ENCODE assay signal across 25 cellular contexts in the genomic region with DNA sequence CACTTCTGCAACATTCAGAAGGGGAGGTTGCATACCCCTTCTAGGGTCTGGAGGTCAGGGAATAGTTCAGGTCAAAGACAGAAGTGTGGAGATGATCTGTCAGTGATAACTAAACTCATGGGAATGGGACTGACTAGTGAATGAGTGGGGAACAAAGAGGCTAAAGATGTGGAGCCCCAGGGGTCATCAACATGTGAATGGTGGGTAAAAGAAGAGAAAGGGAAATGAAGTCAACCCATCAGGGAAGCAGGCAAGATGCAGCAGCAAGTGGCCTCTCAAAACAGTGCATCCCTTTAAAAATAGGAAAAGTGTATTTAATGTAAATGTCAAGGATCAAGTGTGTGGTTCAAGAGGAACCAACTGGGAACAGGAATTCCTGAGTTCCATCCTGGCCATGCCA.
"Had no signal": no experiment of that assay in that cellular context is flagged by ENCODE, and none has a peak within 500 bp of the region (broad histone marks: within the 10 kb centered on the region; RNA-seq: fewer than 3 reads in every experiment).

No MANE protein-coding gene starts in this region.

- H3K4me3 Mint-ChIP-seq: activated CD8-positive, alpha-beta T cell treated with anti-CD3 and anti-CD28 coated beads for 36 hours; activated naive CD4-positive, alpha-beta T cell treated with anti-CD3 and anti-CD28 coated beads, Interleukin-2, amount 10 ng/mL, durations not matched to agents 7 days and 5 days; activated naive CD8-positive, alpha-beta T cell treated with anti-CD3 and anti-CD28 coated beads for 36 hours; activated T-cell treated with anti-CD3 and anti-CD28 coated beads, Interleukin-2, amount 50 U/mL, for 72 hours; T-cell had no signal

- H3K4me3 ChIP-seq: cardiac muscle cell, MG63, PC-9, SK-N-MC had no signal

- H3K9me3 Mint-ChIP-seq: activated CD8-positive, alpha-beta T cell treated with anti-CD3 and anti-CD28 coated beads for 36 hours; activated naive CD4-positive, alpha-beta T cell treated with anti-CD3 and anti-CD28 coated beads, Interleukin-2, amount 10 ng/mL, durations not matched to agents 7 days and 5 days; activated naive CD8-positive, alpha-beta T cell treated with anti-CD3 and anti-CD28 coated beads for 36 hours; activated T-helper 2 cell treated with anti-CD3 and anti-CD28 coated beads, Interferon-gamma antibody, Interleukin-2, Interleukin-4, amounts not matched to agents 10 μg/mL and 5 μg/mL and 100 μg/mL, durations not matched to agents 14 hours and 24 hours and 36 hours had no signal

- H3K36me3 ChIP-seq: brain microvascular endothelial cell, cardiac muscle cell, MG63, WERI-Rb-1 had no signal

- H3K27ac ChIP-seq: brain microvascular endothelial cell, cardiac muscle cell, PC-9, SK-N-MC, WERI-Rb-1 had no signal

- ATAC-seq: activated CD4-positive, CD25-positive, alpha-beta regulatory T cell treated with anti-CD3 and anti-CD28 coated beads, Interleukin-2, amount 50 U/mL, for 24 hours; activated CD8-positive, alpha-beta T cell treated with anti-CD3 and anti-CD28 coated beads for 36 hours; activated T-cell treated with anti-CD3 and anti-CD28 coated beads, Interleukin-2, amount 50 U/mL, for 72 hours; T-cell had no signal

- H3K36me3 Mint-ChIP-seq: activated naive CD4-positive, alpha-beta T cell treated with anti-CD3 and anti-CD28 coated beads, Interleukin-2, amount 10 ng/mL, durations not matched to agents 7 days and 5 days; activated naive CD8-positive, alpha-beta T cell treated with anti-CD3 and anti-CD28 coated beads for 36 hours; T-cell had no signal

- H3K27me3 Mint-ChIP-seq: activated naive CD4-positive, alpha-beta T cell treated with anti-CD3 and anti-CD28 coated beads, Interleukin-2, amount 10 ng/mL, durations not matched to agents 7 days and 5 days; activated naive CD8-positive, alpha-beta T cell treated with anti-CD3 and anti-CD28 coated beads for 36 hours; T-cell had no signal

- H3K9me3 ChIP-seq: MG63 had no signal

- H3K27ac Mint-ChIP-seq: activated CD8-positive, alpha-beta T cell treated with anti-CD3 and anti-CD28 coated beads for 36 hours; activated naive CD4-positive, alpha-beta T cell treated with anti-CD3 and anti-CD28 coated beads, Interleukin-2, amount 10 ng/mL, durations not matched to agents 7 days and 5 days; activated naive CD8-positive, alpha-beta T cell treated with anti-CD3 and anti-CD28 coated beads for 36 hours; activated T-cell treated with anti-CD3 and anti-CD28 coated beads, Interleukin-2, amount 50 U/mL, for 72 hours; activated T-helper 2 cell treated with anti-CD3 and anti-CD28 coated beads, Interferon-gamma antibody, Interleukin-2, Interleukin-4, amounts not matched to agents 10 μg/mL and 5 μg/mL and 100 μg/mL, durations not matched to agents 14 hours and 24 hours and 36 hours; T-cell had no signal

- DNase-seq: activated CD4-positive, alpha-beta T cell treated with anti-CD3 and anti-CD28 coated beads for 4 hours; activated CD8-positive, alpha-beta memory T cell treated with anti-CD3 and anti-CD28 coated beads, Interleukin-2, amount 50 U/mL, for 4 hours; activated CD8-positive, alpha-beta T cell treated with anti-CD3 and anti-CD28 coated beads for 36 hours; activated gamma-delta T cell treated with Interleukin-2 at 50 U/mL for 16 hours; activated naive CD4-positive, alpha-beta T cell treated with anti-CD3 and anti-CD28 coated beads, Interleukin-2, amount 10 ng/mL, durations not matched to agents 7 days and 5 days; activated naive CD8-positive, alpha-beta T cell treated with anti-CD3 and anti-CD28 coated beads for 36 hours; activated T-cell treated with anti-CD3 and anti-CD28 coated beads, Interleukin-2, amount 50 U/mL, for 72 hours; brain microvascular endothelial cell; MG63; MV-4-11; NCI-H1092 treated with DMSO at 0.1 percent for 48 hours; NCI-H1436; NCI-H187; NCI-H2081; NCI-H510A treated with DMSO at 0.1 percent for 48 hours; NCI-H69; PC-9; T-cell; T-helper 2 cell; T1000; WERI-Rb-1 had no signal

- H3K27me3 ChIP-seq: brain microvascular endothelial cell, cardiac muscle cell, MG63 had no signal

- H3K4me1 Mint-ChIP-seq: activated naive CD4-positive, alpha-beta T cell treated with anti-CD3 and anti-CD28 coated beads, Interleukin-2, amount 10 ng/mL, durations not matched to agents 7 days and 5 days; activated naive CD8-positive, alpha-beta T cell treated with anti-CD3 and anti-CD28 coated beads for 36 hours; T-cell had no signal
